ENCODE assay signal across 13 cellular contexts in the genomic region with DNA sequence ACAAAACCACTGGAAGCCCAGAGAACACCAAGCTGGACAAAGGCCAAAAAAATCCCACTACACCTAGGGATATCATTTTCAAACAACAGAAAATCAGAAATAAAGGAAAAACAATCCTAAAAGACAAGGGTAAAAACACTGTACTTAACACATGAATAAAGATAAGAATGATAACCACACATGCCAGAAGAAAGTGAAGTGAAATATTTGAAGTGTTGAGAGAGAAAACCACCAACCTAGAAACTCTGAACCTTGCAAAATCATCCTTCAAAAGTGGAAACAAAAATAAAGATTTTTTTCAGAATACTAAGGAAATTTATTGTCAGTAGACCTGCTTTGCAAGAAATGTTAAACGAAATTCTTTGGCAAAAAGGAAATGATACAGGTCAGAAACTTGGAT. TPM values are rescaled to one million over a fixed set of nuclear protein-coding genes. Genes with fewer than 3 reads are reported as not detected.
DNase-seq lines count a peak whose midpoint lies in the region; ATAC-seq and TF ChIP-seq lines count a peak whose summit lies in the region.
"Had no signal": no experiment of that assay in that cellular context is flagged by ENCODE, and none has a peak within 500 bp of the region (broad histone marks: within the 10 kb centered on the region; RNA-seq: fewer than 3 reads in every experiment).

No MANE protein-coding gene starts in this region.

- WGBS in aorta, 2 donors, result 59 to 67% methylated on average over 1 of the region's 1 CpG

- H3K27ac ChIP-seq in aorta (ENCODE audit: low read depth in 1 of 2, low read length in 2 of 2), result no peak overlapping the region
- H3K27ac ChIP-seq: esophagus muscularis mucosa, left lung, vagina had no signal

- no peak overlapping the region for H3K4me3 Mint-ChIP-seq in activated CD4-positive, alpha-beta T cell treated with anti-CD3 and anti-CD28 coated beads, Interleukin-2, amount 10 ng/mL, durations not matched to agents 7 days and 5 days
- H3K4me3 Mint-ChIP-seq in nephron progenitor cell, result no peak overlapping the region

- POLR2A ChIA-PET in activated CD4-positive, alpha-beta T cell treated with anti-CD3 and anti-CD28 coated beads, Interleukin-2, amount 10 ng/mL, durations not matched to agents 7 days and 5 days (lab: Charles Lee), result interaction anchor here (1.0 kb wide), 1 partner anchor 71 kb away, joined by 3 read pairs; no protein-coding TSS in a partner anchor

- no peak for DNase-seq in activated CD4-positive, alpha-beta T cell treated with anti-CD3 and anti-CD28 coated beads, Interleukin-2, amount 10 ng/mL, durations not matched to agents 7 days and 5 days
- no peak for DNase-seq in activated CD4-positive, alpha-beta T cell treated with anti-CD3 and anti-CD28 coated beads for 1 hour
- peak; percentile 41 for DNase-seq in Jurkat, Clone E6-1 (ENCODE audit: low read depth, low spot score)
- DNase-seq in choroid plexus epithelial cell (ENCODE audit: low read depth) (peak; percentile 39), nephron progenitor cell (no peak), aorta (no peak), MG63 (no peak)
- DNase-seq: CD4-positive, alpha-beta memory T cell; left lung; MM.1S had no signal

- peaks cover 29% of the 10 kb centered on the region for H3K4me1 Mint-ChIP-seq in activated CD4-positive, alpha-beta T cell treated with anti-CD3 and anti-CD28 coated beads, Interleukin-2, amount 10 ng/mL, durations not matched to agents 7 days and 5 days
- H3K4me1 Mint-ChIP-seq in nephron progenitor cell, result peaks cover 8% of the 10 kb centered on the region

- TF ChIP-seq CTCF in choroid plexus epithelial cell (conservative IDR thresholded peaks at IDR 0.05; ENCODE audit: low read depth, low read length) (no peak), nephron progenitor cell (IDR thresholded peaks at IDR 0.05) (no peak)

- H3K9me3 Mint-ChIP-seq in activated CD4-positive, alpha-beta T cell treated with anti-CD3 and anti-CD28 coated beads, Interleukin-2, amount 10 ng/mL, durations not matched to agents 7 days and 5 days, result no peaks in the 10 kb centered on the region
- peaks cover under 1% of the 10 kb centered on the region for H3K9me3 Mint-ChIP-seq in nephron progenitor cell

- H3K36me3 Mint-ChIP-seq in activated CD4-positive, alpha-beta T cell treated with anti-CD3 and anti-CD28 coated beads, Interleukin-2, amount 10 ng/mL, durations not matched to agents 7 days and 5 days (ENCODE audit: low read depth), result peaks cover 14% of the 10 kb centered on the region
- peaks cover 30% of the 10 kb centered on the region for H3K36me3 Mint-ChIP-seq in nephron progenitor cell (ENCODE audit: low read depth)

- H3K27me3 ChIP-seq in aorta (ENCODE audit: control insufficient read depth in 1 of 2, insufficient read depth in 2 of 2, low read length in 1 of 2) (no peaks in the 10 kb centered on the region), MG63 (no peaks in the 10 kb centered on the region)
- H3K27me3 ChIP-seq: esophagus muscularis mucosa, left lung, vagina had no signal

- no peaks in the 10 kb centered on the region for H3K9me3 ChIP-seq in aorta (ENCODE audit: control insufficient read depth, low read length)
- H3K9me3 ChIP-seq in MG63, result no peaks in the 10 kb centered on the region; the same call in 1 of the 2 replicates
- H3K9me3 ChIP-seq: esophagus muscularis mucosa, left lung, vagina had no signal

- no peaks in the 10 kb centered on the region for H3K27me3 Mint-ChIP-seq in activated CD4-positive, alpha-beta T cell treated with anti-CD3 and anti-CD28 coated beads, Interleukin-2, amount 10 ng/mL, durations not matched to agents 7 days and 5 days
- no peaks in the 10 kb centered on the region for H3K27me3 Mint-ChIP-seq in nephron progenitor cell (ENCODE audit: low read depth, poor library complexity)
- H3K27me3 Mint-ChIP-seq: CD4-positive, alpha-beta memory T cell had no signal

- H3K36me3 ChIP-seq in aorta (ENCODE audit: control insufficient read depth in 1 of 2, insufficient read depth in 2 of 2, low read length in 1 of 2) (no peaks in the 10 kb centered on the region), MG63 (peaks cover 24% of the 10 kb centered on the region)

- no peak overlapping the region for H3K4me3 ChIP-seq in Jurkat, Clone E6-1 (ENCODE audit: low read length)
- H3K4me3 ChIP-seq in choroid plexus epithelial cell (ENCODE audit: low read depth, low read length) (no peak overlapping the region), aorta (ENCODE audit: low read length in 2 of 2) (no peak overlapping the region), MG63 (no peak overlapping the region)
- H3K4me3 ChIP-seq: esophagus muscularis mucosa, left lung, vagina had no signal

- no peak for ATAC-seq in aorta (ENCODE audit: low FRiP score)
- ATAC-seq in GM19463 (IDR thresholded peaks at IDR 0.05; ENCODE audit: unreplicated experiment), result no peak
- ATAC-seq: left lung had no signal

- intact Hi-C loops in aorta (cut with DNase I), result no loop called here

- H3K4me1 ChIP-seq in aorta (ENCODE audit: control insufficient read depth in 1 of 2, insufficient read depth in 2 of 2, low read length in 2 of 2), result no peaks in the 10 kb centered on the region

- CTCF ChIA-PET in activated CD4-positive, alpha-beta T cell treated with anti-CD3 and anti-CD28 coated beads, Interleukin-2, amount 10 ng/mL, durations not matched to agents 7 days and 5 days (lab: Charles Lee), result no interaction called here

- H3K27ac Mint-ChIP-seq in activated CD4-positive, alpha-beta T cell treated with anti-CD3 and anti-CD28 coated beads, Interleukin-2, amount 10 ng/mL, durations not matched to agents 7 days and 5 days, result peak overlapping the region; percentile 34
- H3K27ac Mint-ChIP-seq in nephron progenitor cell, result peak overlapping the region; percentile 84

RNA-seq across cellular contexts. Expression of a gene that starts 45.1 kb away (rescaled TPM):
- 10 to 100 TPM; 48.8 to 53.3 TPM for total RNA-seq in activated CD4-positive, alpha-beta T cell treated with anti-CD3 and anti-CD28 coated beads, Interleukin-2, amount 10 ng/mL, durations not matched to agents 7 days and 5 days
- polyA plus RNA-seq in Jurkat, Clone E6-1 (2012; ENCODE audit: insufficient read depth, insufficient read length), result 44.7 TPM
- 10 to 100 TPM; 71.8 to 74.1 TPM for total RNA-seq in aorta
- polyA plus RNA-seq in aorta, result 10 to 100 TPM; 11.6 to 14.9 TPM
- total RNA-seq in MG63 (2014; rRNA removed; shearing (Covaris generic); ENCODE audit: low replicate concordance), result 102 and 126 TPM in 2 replicates

RNA-seq across cellular contexts. Expression of a gene that starts 53.8 kb away (rescaled TPM):
- total RNA-seq in activated CD4-positive, alpha-beta T cell treated with anti-CD3 and anti-CD28 coated beads, Interleukin-2, amount 10 ng/mL, durations not matched to agents 7 days and 5 days, result 1 to 10 TPM; 5.1 to 5.8 TPM
- 4.2 TPM for polyA plus RNA-seq in Jurkat, Clone E6-1 (2012; ENCODE audit: insufficient read depth, insufficient read length)
- total RNA-seq in aorta, result 1 to 10 TPM; 4.2 to 4.3 TPM
- polyA plus RNA-seq in aorta, result 1 to 10 TPM; 1.6 to 4.1 TPM
- 9.2 and 10.5 TPM in 2 replicates for total RNA-seq in MG63 (2014; rRNA removed; shearing (Covaris generic); ENCODE audit: low replicate concordance)

Comparison
In these comparisons a context has a peak if more than half of its experiments do, and no peak if none do; other contexts are left out.
1. DNase-seq: peak in Jurkat, Clone E6-1 (single experiment) and choroid plexus epithelial cell (single experiment); none in activated CD4-positive, alpha-beta T cell treated with anti-CD3 and anti-CD28 coated beads, Interleukin-2, amount 10 ng/mL, durations not matched to agents 7 days and 5 days (single experiment), activated CD4-positive, alpha-beta T cell treated with anti-CD3 and anti-CD28 coated beads for 1 hour (single experiment), nephron progenitor cell (single experiment), aorta (0 of 2) and MG63 (single experiment).